ENCODE assay signal across 8 cellular contexts in genomic region chr13:52652980-52653303, GRCh38. TPM values are rescaled to one million over a fixed set of nuclear protein-coding genes. Genes with fewer than 3 reads are reported as not detected.
DNase-seq lines count a peak whose midpoint lies in the region; ATAC-seq lines count a peak whose summit lies in the region.

No MANE protein-coding gene starts in this region.

- peak overlapping the region; percentile 99 for H3K27ac ChIP-seq in SK-N-MC

- ATAC-seq in HG02852 (IDR thresholded peaks at IDR 0.05; ENCODE audit: unreplicated experiment) (peak; percentile 30), sciatic nerve (peak; percentile 27)

- CTCF ChIA-PET in activated CD4-positive, alpha-beta memory T cell treated with anti-CD3 and anti-CD28 coated beads, Interleukin-2, amount 10 ng/mL, durations not matched to agents 7 days and 5 days (lab: Charles Lee) = interaction anchor here (0.9 to 3.4 kb wide), 13 partner anchors 9 to 315 kb away, joined by 3 to 40 read pairs (median 5); partner anchors contain the start of gene VPS36

- no peak overlapping the region for H3K4me3 Mint-ChIP-seq in activated CD4-positive, alpha-beta memory T cell treated with anti-CD3 and anti-CD28 coated beads, Interleukin-2, amount 10 ng/mL, durations not matched to agents 7 days and 5 days

- H3K9me3 Mint-ChIP-seq in activated CD4-positive, alpha-beta memory T cell treated with anti-CD3 and anti-CD28 coated beads, Interleukin-2, amount 10 ng/mL, durations not matched to agents 7 days and 5 days = no peaks in the 10 kb centered on the region

- H3K27me3 Mint-ChIP-seq in activated CD4-positive, alpha-beta memory T cell treated with anti-CD3 and anti-CD28 coated beads, Interleukin-2, amount 10 ng/mL, durations not matched to agents 7 days and 5 days = no peaks in the 10 kb centered on the region

- peak overlapping the region; percentile 99 for H3K9ac ChIP-seq in SK-N-MC (ENCODE audit: insufficient read length)

- peak; percentile 77 for DNase-seq in NCI-H748 (lab: John Stamatoyannopoulos, UW; ENCODE audit: unreplicated experiment)
- DNase-seq in NCI-H748 treated with DMSO at 0.1 percent for 48 hours (lab: John Stamatoyannopoulos, UW) = no peak
- no peak for DNase-seq in SK-N-MC (ENCODE audit: low read depth, low spot score)
- peak; percentile 44 for DNase-seq in germinal center (ENCODE audit: low spot score)
- no peak for DNase-seq in sciatic nerve (ENCODE audit: low spot score)
- DNase-seq in activated CD4-positive, alpha-beta memory T cell treated with anti-CD3 and anti-CD28 coated beads, Interleukin-2, amount 10 ng/mL, durations not matched to agents 7 days and 5 days = no peak
- DNase-seq in NCI-H82 (lab: John Stamatoyannopoulos, UW) = no peak

- H3K36me3 Mint-ChIP-seq in activated CD4-positive, alpha-beta memory T cell treated with anti-CD3 and anti-CD28 coated beads, Interleukin-2, amount 10 ng/mL, durations not matched to agents 7 days and 5 days (ENCODE audit: low read depth) = peaks cover 19% of the 10 kb centered on the region

- H3K9me3 ChIP-seq in SK-N-MC (ENCODE audit: low read depth, low read length) = no peaks in the 10 kb centered on the region

- intact Hi-C loops in sciatic nerve (cut with DNase I) = no loop called here

- peaks cover 42% of the 10 kb centered on the region for H3K36me3 ChIP-seq in SK-N-MC (ENCODE audit: insufficient read depth, low read length)

- H3K4me1 Mint-ChIP-seq in activated CD4-positive, alpha-beta memory T cell treated with anti-CD3 and anti-CD28 coated beads, Interleukin-2, amount 10 ng/mL, durations not matched to agents 7 days and 5 days = peaks cover 9% of the 10 kb centered on the region

- peak overlapping the region; percentile 94 for H3K4me3 ChIP-seq in SK-N-MC

- POLR2A ChIA-PET in activated CD4-positive, alpha-beta memory T cell treated with anti-CD3 and anti-CD28 coated beads, Interleukin-2, amount 10 ng/mL, durations not matched to agents 7 days and 5 days (lab: Charles Lee) = interaction anchor here (0.7 to 4.2 kb wide), 18 partner anchors 11 to 640 kb away, joined by 3 to 91 read pairs (median 5); partner anchors contain the start of genes ALG11 and VPS36

- no peak overlapping the region for H3K27ac Mint-ChIP-seq in activated CD4-positive, alpha-beta memory T cell treated with anti-CD3 and anti-CD28 coated beads, Interleukin-2, amount 10 ng/mL, durations not matched to agents 7 days and 5 days

RNA-seq across cellular contexts. Expression of gene SUGT1, which starts 0.3 kb away (rescaled TPM):
- total RNA-seq in sciatic nerve = 62.3 TPM
- total RNA-seq in activated CD4-positive, alpha-beta memory T cell treated with anti-CD3 and anti-CD28 coated beads, Interleukin-2, amount 10 ng/mL, durations not matched to agents 7 days and 5 days = 10 to 100 TPM; 50.1 to 51.7 TPM

RNA-seq across cellular contexts. Expression of gene HNRNPA1L2, which starts 10.7 kb away (rescaled TPM):
- 8.8 TPM for total RNA-seq in sciatic nerve
- total RNA-seq in activated CD4-positive, alpha-beta memory T cell treated with anti-CD3 and anti-CD28 coated beads, Interleukin-2, amount 10 ng/mL, durations not matched to agents 7 days and 5 days = 1 to 10 TPM; 8.9 to 9.3 TPM

Comparison
In these comparisons a context has a peak if more than half of its experiments do, and no peak if none do; other contexts are left out.
1. DNase-seq: peak in NCI-H748 (single experiment) and germinal center (single experiment); none in NCI-H748 treated with DMSO at 0.1 percent for 48 hours (single experiment), SK-N-MC (single experiment), sciatic nerve (single experiment), activated CD4-positive, alpha-beta memory T cell treated with anti-CD3 and anti-CD28 coated beads, Interleukin-2, amount 10 ng/mL, durations not matched to agents 7 days and 5 days (single experiment) and NCI-H82 (single experiment).